Comparison of ENCODE assay signal across 22 cellular contexts in the genomic region with DNA sequence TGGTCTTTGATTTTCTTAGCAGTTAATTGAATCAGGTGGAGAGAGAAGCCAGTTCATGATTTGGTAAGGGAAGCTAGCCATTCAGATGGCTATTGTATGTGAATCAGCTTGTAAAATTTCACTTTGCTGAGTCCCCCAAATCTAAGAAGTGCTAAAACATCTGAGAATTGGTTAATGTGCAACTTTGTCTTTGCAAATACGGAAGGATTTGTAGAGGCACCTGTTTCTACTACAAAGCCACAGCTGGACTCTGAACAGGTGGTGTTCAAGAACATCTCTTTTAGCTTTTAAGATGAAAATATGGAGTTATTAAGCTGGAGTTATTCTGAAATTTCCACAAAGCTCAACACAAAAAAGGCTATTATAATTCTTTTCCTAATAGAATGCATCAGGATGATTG.
DNase-seq lines count a peak whose midpoint lies in the region; ATAC-seq and TF ChIP-seq lines count a peak whose summit lies in the region.
"Had no signal": no experiment of that assay in that cellular context is flagged by ENCODE, and none has a peak within 500 bp of the region (broad histone marks: within the 10 kb centered on the region; RNA-seq: fewer than 3 reads in every experiment).

No MANE protein-coding gene starts in this region.

- H3K4me3 ChIP-seq in mucosa of descending colon (no peak overlapping the region), right cardiac atrium (ENCODE audit: low read length) (no peak overlapping the region)
- H3K4me3 ChIP-seq: GM12878 had no signal

- no peaks in the 10 kb centered on the region for H3K27me3 ChIP-seq in right cardiac atrium (ENCODE audit: control insufficient read depth, insufficient read depth)
- H3K27me3 ChIP-seq: BE2C had no signal

- H3K4me1 ChIP-seq in mucosa of descending colon (ENCODE audit: low read depth) (no peaks in the 10 kb centered on the region), right cardiac atrium (ENCODE audit: control insufficient read depth, insufficient read depth, low read length) (no peaks in the 10 kb centered on the region)
- H3K4me1 ChIP-seq: BE2C had no signal

- intact Hi-C loops in mucosa of descending colon (cut with DNase I, micrococcal nuclease): no loop called here
- intact Hi-C loops in right cardiac atrium (cut with DNase I): no loop called here

- DNase-seq in mucosa of descending colon: no peak
- DNase-seq in HuH-7.5 (ENCODE audit: low spot score): no peak
- DNase-seq in right cardiac atrium: no peak
- DNase-seq in H4 (ENCODE audit: low spot score): no peak
- DNase-seq: ACHN; BE2C; C1 segment of cervical spinal cord; CD4-positive, CD25-positive, alpha-beta regulatory T cell; CD8-positive, alpha-beta memory T cell; COR-L47; DMS 273 treated with DMSO at 0.1 percent for 48 hours; DND-41; EL; GOT3; H9; Kasumi-1; KG1 had no signal

- TF ChIP-seq CTCF in mucosa of descending colon (IDR thresholded peaks at IDR 0.05): no peak

- H3K36me3 ChIP-seq in mucosa of descending colon (ENCODE audit: low read depth): no peaks in the 10 kb centered on the region
- H3K36me3 ChIP-seq: BE2C had no signal

- no peak overlapping the region for H3K27ac ChIP-seq in right cardiac atrium (ENCODE audit: low read length)

- 99% methylated on average over 1 of the region's 1 CpG for WGBS in right cardiac atrium

- ATAC-seq in GM18907 (IDR thresholded peaks at IDR 0.05; ENCODE audit: unreplicated experiment): peak; percentile 73
- ATAC-seq in GM19395 (IDR thresholded peaks at IDR 0.05; ENCODE audit: unreplicated experiment): peak; percentile 52
- peak; percentile 68 for ATAC-seq in HG02840 (IDR thresholded peaks at IDR 0.05; ENCODE audit: low FRiP score, unreplicated experiment)
- ATAC-seq in mucosa of descending colon: peak; percentile 18
- no peak for ATAC-seq in right cardiac atrium
- ATAC-seq: GM12878, HepG2 had no signal

- H3K9me3 ChIP-seq in mucosa of descending colon (no peaks in the 10 kb centered on the region), right cardiac atrium (ENCODE audit: control insufficient read depth, low read length) (no peaks in the 10 kb centered on the region)
- H3K9me3 ChIP-seq: BE2C had no signal

Comparison
In these comparisons a context has a peak if more than half of its experiments do, and no peak if none do; other contexts are left out.
1. ATAC-seq: peak in GM18907 (single experiment), GM19395 (single experiment), HG02840 (single experiment) and mucosa of descending colon (single experiment); none in right cardiac atrium (0 of 2).